17 cellular contexts compared by ENCODE assay signal in the genomic region with DNA sequence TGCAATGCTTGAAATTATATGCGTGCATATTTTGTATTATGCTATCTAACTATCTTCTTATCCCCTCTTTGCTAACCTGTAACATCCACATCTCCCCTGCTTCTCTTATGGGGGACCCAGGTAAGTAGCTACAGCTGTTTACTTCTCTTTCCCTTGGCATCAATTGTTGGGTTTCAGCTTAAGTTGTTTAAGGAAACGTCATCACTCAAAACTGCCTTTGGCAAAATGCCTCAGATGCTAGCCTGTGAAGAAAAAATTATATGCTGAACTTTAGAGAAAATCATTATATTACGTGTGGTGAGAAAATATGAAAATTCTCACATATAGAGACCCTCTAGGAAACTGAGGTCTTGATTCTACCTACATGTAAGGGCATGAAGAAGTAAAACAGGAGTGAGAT.
A peak's percentile ranks its signal among the peaks of the same experiment; 100 is the strongest.
DNase-seq lines count a peak whose midpoint lies in the region; ATAC-seq and TF ChIP-seq lines count a peak whose summit lies in the region.
"Had no signal": no experiment of that assay in that cellular context is flagged by ENCODE, and none has a peak within 500 bp of the region (broad histone marks: within the 10 kb centered on the region; RNA-seq: fewer than 3 reads in every experiment).

No MANE protein-coding gene starts in this region.

- in situ Hi-C loops in IMR-90 (cut with MboI; ENCODE audit: low sequenced_read_pairs) = no loop called here
- in situ Hi-C loops in HAP-1 (cut with MboI; ENCODE audit: low sequenced_read_pairs) = no loop called here

- no peaks in the 10 kb centered on the region for H3K27me3 Mint-ChIP-seq in endodermal cell (ENCODE audit: insufficient read depth)
- no peaks in the 10 kb centered on the region for H3K27me3 Mint-ChIP-seq in activated CD4-positive, alpha-beta T cell treated with anti-CD3 and anti-CD28 coated beads, Interleukin-2, amount 10 ng/mL, durations not matched to agents 24 days and 14 days

- H4K5ac ChIP-seq in IMR-90 (ENCODE audit: low read depth, low read length) = no peak overlapping the region

- CTCF ChIA-PET in IMR-90 (lab: Yijun Ruan, JAX) = no interaction called here

- H3K9ac ChIP-seq in IMR-90 (ENCODE audit: low read depth, low read length) = no peak overlapping the region
- H3K9ac ChIP-seq in endodermal cell (ENCODE audit: extremely low read depth, low read length, poor library complexity, severe bottlenecking) = no peak overlapping the region

- H2BK20ac ChIP-seq in IMR-90 (ENCODE audit: low read depth, low read length) = no peak overlapping the region

- no peak for TF ChIP-seq RAD21 in IMR-90 (IDR thresholded peaks at IDR 0.05; ENCODE audit: low read length)

- no peaks in the 10 kb centered on the region for H3K9me1 ChIP-seq in IMR-90 (ENCODE audit: insufficient read depth, low read length)

- no peak overlapping the region for H2BK15ac ChIP-seq in IMR-90 (ENCODE audit: low read depth, low read length)

- 0 out of 2 replicates have a peak, but pooled peaks cover 2% of the 10 kb centered on the region for H3K4me1 ChIP-seq in IMR-90 (ENCODE audit: control insufficient read depth, insufficient read depth, low read length)
- H3K4me1 ChIP-seq in endodermal cell (ENCODE audit: control insufficient read depth, insufficient read depth, low read length) = peaks cover 5% of the 10 kb centered on the region
- H3K4me1 ChIP-seq in hepatocyte (ENCODE audit: insufficient read depth) = peaks cover 5% of the 10 kb centered on the region
- H3K4me1 ChIP-seq in HAP-1 = no peaks in the 10 kb centered on the region
- H3K4me1 ChIP-seq: BE2C had no signal

- no peak overlapping the region for H3K14ac ChIP-seq in IMR-90 (replicated peaks; ENCODE audit: low read depth, low read length)

- H4K8ac ChIP-seq in IMR-90 (ENCODE audit: low read depth in 2 of 2, low read length in 2 of 2) = peak overlapping the region; percentile 28 to 41; a peak in 2 of 4 replicates

- no peaks in the 10 kb centered on the region for H3K79me2 ChIP-seq in hepatocyte

- POLR2A ChIA-PET in IMR-90 (lab: Charles Lee; ENCODE audit: unreplicated experiment) = no interaction called here

- no peak overlapping the region for H4K91ac ChIP-seq in IMR-90 (ENCODE audit: insufficient read depth, low read depth, low read length)

- H3K9me2 ChIP-seq in hepatocyte (replicated peaks; ENCODE audit: insufficient read depth) = no peaks in the 10 kb centered on the region

- H3K4me2 ChIP-seq in IMR-90 (ENCODE audit: low read depth, low read length) (no peak overlapping the region), hepatocyte (no peak overlapping the region)

- no peaks in the 10 kb centered on the region for H3K36me3 Mint-ChIP-seq in endodermal cell (ENCODE audit: low read depth)
- no peaks in the 10 kb centered on the region for H3K36me3 Mint-ChIP-seq in activated CD4-positive, alpha-beta T cell treated with anti-CD3 and anti-CD28 coated beads, Interleukin-2, amount 10 ng/mL, durations not matched to agents 24 days and 14 days (ENCODE audit: low read depth)
- H3K36me3 Mint-ChIP-seq: CD8-positive, alpha-beta T cell had no signal

- H2AK9ac ChIP-seq in IMR-90 (replicated peaks; ENCODE audit: low read depth, low read length, poor library complexity) = no peak overlapping the region

- no peaks in the 10 kb centered on the region for H3K27me3 ChIP-seq in IMR-90 (ENCODE audit: control insufficient read depth, insufficient read depth, low read length)
- H3K27me3 ChIP-seq in endodermal cell (ENCODE audit: control insufficient read depth, insufficient read depth, low read length, poor library complexity, severe bottlenecking) = no peaks in the 10 kb centered on the region
- H3K27me3 ChIP-seq in hepatocyte = no peaks in the 10 kb centered on the region
- no peaks in the 10 kb centered on the region for H3K27me3 ChIP-seq in HAP-1 (ENCODE audit: low read depth)

- H2AFZ ChIP-seq in IMR-90 (replicated peaks; ENCODE audit: low read length, poor library complexity) (no peak overlapping the region), hepatocyte (no peak overlapping the region)

- no peak overlapping the region for H3K27ac Mint-ChIP-seq in endodermal cell
- H3K27ac Mint-ChIP-seq in activated CD4-positive, alpha-beta T cell treated with anti-CD3 and anti-CD28 coated beads, Interleukin-2, amount 10 ng/mL, durations not matched to agents 24 days and 14 days = no peak overlapping the region
- H3K27ac Mint-ChIP-seq: CD8-positive, alpha-beta T cell had no signal

- no peak overlapping the region; the same call in 1 of the 2 replicates for H3K18ac ChIP-seq in IMR-90 (ENCODE audit: low read depth, low read length)

- peaks cover 43% of the 10 kb centered on the region for H3K4me1 Mint-ChIP-seq in endodermal cell
- H3K4me1 Mint-ChIP-seq in activated CD4-positive, alpha-beta T cell treated with anti-CD3 and anti-CD28 coated beads, Interleukin-2, amount 10 ng/mL, durations not matched to agents 24 days and 14 days = no peaks in the 10 kb centered on the region

- H3K23ac ChIP-seq in IMR-90 (ENCODE audit: low read depth, low read length) = no peak overlapping the region

- H3K4ac ChIP-seq in IMR-90 (ENCODE audit: low read depth, low read length) = peak overlapping the region; percentile 12; the same call in 1 of the 2 replicates

- DNase-seq in IMR-90 = peak; percentile 68
- no peak for DNase-seq in endodermal cell
- DNase-seq in hepatocyte (ENCODE audit: low spot score) = peak; percentile 9
- peak; percentile 1 for DNase-seq in skeletal muscle cell (ENCODE audit: low read depth)
- no peak for DNase-seq in HAP-1 (ENCODE audit: low spot score in 2 of 2)
- no peak for DNase-seq in midbrain (lab: John Stamatoyannopoulos, UW)
- DNase-seq in activated CD4-positive, alpha-beta T cell treated with anti-CD3 and anti-CD28 coated beads, Interleukin-2, amount 10 ng/mL, durations not matched to agents 24 days and 14 days = no peak
- DNase-seq: ACHN; BE2C; CD8-positive, alpha-beta T cell; DMS153; KBM-7; NCI-H1092 treated with DMSO at 0.1 percent for 48 hours; NCI-H1694; NCI-H69 had no signal

- H4K20me1 ChIP-seq in IMR-90 (ENCODE audit: insufficient read depth, low read length) (no peaks in the 10 kb centered on the region), hepatocyte (ENCODE audit: insufficient read depth, poor library complexity, severe bottlenecking) (no peaks in the 10 kb centered on the region)

- H3K4me3 ChIP-seq in IMR-90 (ENCODE audit: insufficient read depth, low read depth, low read length) = no peak overlapping the region
- peak overlapping the region; percentile 36 for H3K4me3 ChIP-seq in endodermal cell (ENCODE audit: low read length)
- H3K4me3 ChIP-seq in hepatocyte = no peak overlapping the region
- no peak overlapping the region for H3K4me3 ChIP-seq in skeletal muscle cell (ENCODE audit: low read depth, low read length)
- no peak overlapping the region for H3K4me3 ChIP-seq in HAP-1
- H3K4me3 ChIP-seq: GM12878 had no signal

- dilution Hi-C loops in IMR-90 (cut with HindIII; ENCODE audit: low sequenced_read_pairs, unreplicated experiment) = no loop called here

- intact Hi-C loops in IMR-90 (cut with micrococcal nuclease) = no loop called here
- intact Hi-C loops in activated CD4-positive, alpha-beta T cell treated with anti-CD3 and anti-CD28 coated beads, Interleukin-2, amount 10 ng/mL, durations not matched to agents 24 days and 14 days (cut with micrococcal nuclease) = no loop called here

- H3K56ac ChIP-seq in IMR-90 (ENCODE audit: extremely low read depth, insufficient read depth, low read length) = no peak overlapping the region

- H3K27ac ChIP-seq in IMR-90 (ENCODE audit: insufficient read depth, low read length) = no peak overlapping the region
- no peak overlapping the region for H3K27ac ChIP-seq in endodermal cell (ENCODE audit: low read depth, low read length)
- no peak overlapping the region for H3K27ac ChIP-seq in hepatocyte

- ATAC-seq in IMR-90 (ENCODE audit: low read depth) = no peak
- ATAC-seq in GM19023 (IDR thresholded peaks at IDR 0.05; ENCODE audit: unreplicated experiment) = no peak
- ATAC-seq: CD8-positive, alpha-beta T cell; GM12878 had no signal

- H2BK5ac ChIP-seq in IMR-90 (ENCODE audit: low read depth, low read length, poor library complexity, severe bottlenecking) = no peak overlapping the region

- no peaks in the 10 kb centered on the region for H3K9me3 Mint-ChIP-seq in endodermal cell
- H3K9me3 Mint-ChIP-seq in activated CD4-positive, alpha-beta T cell treated with anti-CD3 and anti-CD28 coated beads, Interleukin-2, amount 10 ng/mL, durations not matched to agents 24 days and 14 days = no peaks in the 10 kb centered on the region
- H3K9me3 Mint-ChIP-seq: CD8-positive, alpha-beta T cell had no signal

- no peak overlapping the region for H3K4me3 Mint-ChIP-seq in endodermal cell
- H3K4me3 Mint-ChIP-seq in activated CD4-positive, alpha-beta T cell treated with anti-CD3 and anti-CD28 coated beads, Interleukin-2, amount 10 ng/mL, durations not matched to agents 24 days and 14 days = no peak overlapping the region
- H3K4me3 Mint-ChIP-seq: CD8-positive, alpha-beta T cell had no signal

- no peak for TF ChIP-seq POLR2A in IMR-90 (IDR thresholded peaks at IDR 0.05; ENCODE audit: low read depth, low read length)

- H3K79me1 ChIP-seq in IMR-90 (ENCODE audit: low read depth in 1 of 2, low read length in 2 of 2) = no peaks in the 10 kb centered on the region

- TF ChIP-seq CTCF in IMR-90 (conservative IDR thresholded peaks at IDR 0.05; ENCODE audit: low read depth, low read length) (no peak), endodermal cell (conservative IDR thresholded peaks at IDR 0.05) (no peak), hepatocyte (IDR thresholded peaks at IDR 0.05; ENCODE audit: poor library complexity) (no peak)

- no peak overlapping the region for H2AK5ac ChIP-seq in IMR-90 (ENCODE audit: low read depth, low read length)

- no CpG with 5 or more reads among the region's 3 CpGs for WGBS in IMR-90 (ENCODE audit: extremely low coverage in 2 of 2, insufficient read length in 1 of 2), 2 experiments
- WGBS in endodermal cell (ENCODE audit: insufficient coverage in 1 of 2, insufficient read length in 1 of 2), 2 experiments = 64 to 100% methylated on average over 1 to 3 of the region's 3 CpGs
- WGBS in hepatocyte (ENCODE audit: low lambda C conversion rate, missing lambda C conversion rate) = 53% methylated on average over 3 of the region's 3 CpGs

- peak overlapping the region; percentile 23 for H2BK120ac ChIP-seq in IMR-90 (ENCODE audit: low read depth, low read length)

- no peaks in the 10 kb centered on the region for H3K36me3 ChIP-seq in IMR-90 (ENCODE audit: control insufficient read depth, insufficient read depth, low read length)
- H3K36me3 ChIP-seq in endodermal cell (ENCODE audit: control insufficient read depth, insufficient read depth, low read length) = no peaks in the 10 kb centered on the region
- no peaks in the 10 kb centered on the region for H3K36me3 ChIP-seq in hepatocyte (replicated peaks; ENCODE audit: insufficient read depth, low read depth)
- no peaks in the 10 kb centered on the region for H3K36me3 ChIP-seq in HAP-1 (replicated peaks)
- H3K36me3 ChIP-seq: BE2C had no signal

- BruUV-seq in IMR-90 (replicated peaks; lab: Mats Ljungman, UMichigan) = no TSS peak

- H3K9me3 ChIP-seq in IMR-90 (ENCODE audit: control insufficient read depth, insufficient read depth, low read length) (no peaks in the 10 kb centered on the region), endodermal cell (ENCODE audit: control insufficient read depth, low read length) (peaks cover 8% of the 10 kb centered on the region), hepatocyte (ENCODE audit: low read depth) (no peaks in the 10 kb centered on the region), HAP-1 (no peaks in the 10 kb centered on the region)
- H3K9me3 ChIP-seq: BE2C had no signal

Comparison
In these comparisons a context has a peak if more than half of its experiments do, and no peak if none do; other contexts are left out.
1. DNase-seq: peak in IMR-90 (single experiment), hepatocyte (single experiment) and skeletal muscle cell (single experiment); none in endodermal cell (single experiment), HAP-1 (0 of 2), midbrain (single experiment) and activated CD4-positive, alpha-beta T cell treated with anti-CD3 and anti-CD28 coated beads, Interleukin-2, amount 10 ng/mL, durations not matched to agents 24 days and 14 days (single experiment).